Comparison of ENCODE assay signal across 22 cellular contexts in the genomic region with DNA sequence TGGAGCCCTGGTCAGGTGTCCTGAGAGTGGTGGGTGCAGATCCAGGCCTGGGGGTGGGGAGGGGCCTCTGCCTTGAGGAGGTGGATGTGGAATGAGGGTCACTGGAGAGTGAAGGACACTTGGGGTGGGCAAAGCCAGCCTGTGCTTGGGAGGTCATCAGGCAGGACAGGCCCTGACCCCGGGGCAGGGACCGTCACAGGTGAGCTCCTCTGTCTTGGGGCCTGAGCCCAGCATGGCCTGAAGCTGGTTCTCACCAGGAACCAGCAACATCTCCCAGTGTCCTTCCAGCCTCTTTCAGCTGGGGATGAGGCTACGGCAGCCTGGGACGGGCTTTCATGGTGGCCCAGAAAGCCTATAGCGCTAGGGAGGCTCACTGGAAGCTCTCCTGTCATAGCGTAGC. TPM values are rescaled to one million over a fixed set of nuclear protein-coding genes. Genes with fewer than 3 reads are reported as not detected.
"Had no signal": no experiment of that assay in that cellular context is flagged by ENCODE, and none has a peak within 500 bp of the region (broad histone marks: within the 10 kb centered on the region; RNA-seq: fewer than 3 reads in every experiment).

No MANE protein-coding gene starts in this region.

- H3K27ac Mint-ChIP-seq: activated naive CD8-positive, alpha-beta T cell; naive B cell; neural progenitor cell; type B pancreatic cell had no signal

- H3K4me1 ChIP-seq: breast epithelium, gastrocnemius medialis, heart left ventricle, pancreas had no signal

- H3K9ac ChIP-seq: neural progenitor cell had no signal

- ATAC-seq: gastrocnemius medialis, heart left ventricle, left cardiac atrium, pancreas had no signal

- H3K27me3 ChIP-seq: neural progenitor cell had no signal

- H3K4me3 ChIP-seq: breast epithelium, gastrocnemius medialis, heart left ventricle, neural progenitor cell, pancreas, SK-N-MC had no signal

- DNase-seq: activated CD4-positive, alpha-beta T cell treated with anti-CD3 and anti-CD28 coated beads, Interleukin-2, amount 50 U/mL, for 4 hours; activated gamma-delta T cell treated with Interleukin-2 at 50 U/mL for 16 hours; anterior cingulate cortex; cerebellar nuclear complex; effector CD8-positive, alpha-beta T cell; gastrocnemius medialis; left cardiac atrium; naive B cell; pancreas; stimulated activated CD4-positive, alpha-beta T cell treated with anti-CD3 and anti-CD28 coated beads, Interleukin-4, amount 100 ng/mL, for 1 hour; stimulated activated naive CD4-positive, alpha-beta T cell; substantia nigra had no signal

- H3K27me3 Mint-ChIP-seq: activated naive CD8-positive, alpha-beta T cell; type B pancreatic cell had no signal

- FAIRE-seq: pancreas had no signal

- H3K36me3 Mint-ChIP-seq: neural progenitor cell had no signal

- H3K27ac ChIP-seq: breast epithelium, epithelial cell of prostate, gastrocnemius medialis, heart left ventricle, neural progenitor cell, pancreas, SK-N-MC had no signal

- H3K36me3 ChIP-seq: breast epithelium, gastrocnemius medialis, heart left ventricle, neural progenitor cell, pancreas had no signal

- H3K9me3 ChIP-seq: gastrocnemius medialis, pancreas had no signal

- H3K4me3 Mint-ChIP-seq: activated naive CD8-positive, alpha-beta T cell; naive B cell; neural progenitor cell; type B pancreatic cell had no signal

RNA-seq across cellular contexts. Expression of gene KRTAP10-2, which starts 0.8 kb away (rescaled TPM):
- total RNA-seq: breast epithelium, gastrocnemius medialis, heart left ventricle, left cardiac atrium, lung microvascular endothelial cell, mononuclear cell, pancreas, renal cortical epithelial cell had no signal
- polyA plus RNA-seq: heart left ventricle, pancreas had no signal

RNA-seq across cellular contexts. Expression of gene KRTAP10-3, which starts 6.5 kb away (rescaled TPM):
- total RNA-seq: breast epithelium, gastrocnemius medialis, heart left ventricle, left cardiac atrium, lung microvascular endothelial cell, mononuclear cell, pancreas, renal cortical epithelial cell had no signal
- polyA plus RNA-seq: heart left ventricle, pancreas had no signal

RNA-seq across cellular contexts. Expression of gene KRTAP10-1, which starts 12.1 kb away (rescaled TPM):
- total RNA-seq: breast epithelium, gastrocnemius medialis, heart left ventricle, left cardiac atrium, lung microvascular endothelial cell, mononuclear cell, pancreas, renal cortical epithelial cell had no signal
- polyA plus RNA-seq: heart left ventricle, pancreas had no signal

RNA-seq across cellular contexts. Expression of gene KRTAP10-4, which starts 21.4 kb away (rescaled TPM):
- total RNA-seq: breast epithelium, gastrocnemius medialis, heart left ventricle, left cardiac atrium, lung microvascular endothelial cell, mononuclear cell, pancreas, renal cortical epithelial cell had no signal
- polyA plus RNA-seq: heart left ventricle, pancreas had no signal

RNA-seq across cellular contexts. Expression of gene KRTAP10-5, which starts 28.3 kb away (rescaled TPM):
- total RNA-seq: breast epithelium, gastrocnemius medialis, heart left ventricle, left cardiac atrium, lung microvascular endothelial cell, mononuclear cell, pancreas, renal cortical epithelial cell had no signal
- polyA plus RNA-seq: heart left ventricle, pancreas had no signal
